ENCODE assay signal across 10 cellular contexts in genomic region chr2:9778012-9778411, GRCh38.
DNase-seq lines count a peak whose midpoint lies in the region; ATAC-seq, FAIRE-seq and TF ChIP-seq lines count a peak whose summit lies in the region.
"Had no signal": no experiment of that assay in that cellular context is flagged by ENCODE, and none has a peak within 500 bp of the region (broad histone marks: within the 10 kb centered on the region; RNA-seq: fewer than 3 reads in every experiment).

No MANE protein-coding gene starts in this region.

- TF ChIP-seq CTCF in GM12878 (IDR thresholded peaks at IDR 0.05 in 2 of 3, conservative IDR thresholded peaks at IDR 0.05 in 1 of 3; ENCODE audit: control insufficient read depth in 2 of 3, extremely low read depth in 1 of 3, insufficient read depth in 1 of 3, low read depth in 3 of 3, low read length in 3 of 3) = peak; percentile 29 to 51 (median 49); a peak in 4 of 6 replicates
- TF ChIP-seq CTCF in uterus (IDR thresholded peaks at IDR 0.05) = no peak

- H2AFZ ChIP-seq in GM12878 (ENCODE audit: control insufficient read depth, low read depth, low read length) = no peak overlapping the region

- peaks cover 2 to 7% (median 2%) of the 10 kb centered on the region in 3 donors for H3K27me3 Mint-ChIP-seq in immature natural killer cell (ENCODE audit: low read depth in 3 of 3)

- ATAC-seq in GM12878 = peak; percentile 72

- RAD21 ChIA-PET in GM12878 (lab: Charles Lee; ENCODE audit: unreplicated experiment) = interaction anchor here (0.6 to 1.5 kb wide), 5 partner anchors 8 to 655 kb away, joined by 3 to 4 read pairs (median 3); no protein-coding TSS in a partner anchor

- no peaks in the 10 kb centered on the region for H3K36me3 ChIP-seq in GM12878 (ENCODE audit: control insufficient read depth in 2 of 2, insufficient read depth in 2 of 2, low read length in 1 of 2)
- H3K36me3 ChIP-seq in uterus = no peaks in the 10 kb centered on the region

- 71% methylated on average over 9 of the region's 9 CpGs for WGBS in GM12878 (ENCODE audit: insufficient coverage, insufficient replicate concordance, low lambda C conversion rate, missing lambda C conversion rate)

- no peaks in the 10 kb centered on the region for H4K20me1 ChIP-seq in GM12878 (ENCODE audit: control insufficient read depth, insufficient read depth)

- peak overlapping the region in 2 of 5 donors; percentile 18 to 30 for H3K4me3 Mint-ChIP-seq in immature natural killer cell
- H3K4me3 Mint-ChIP-seq: activated naive CD8-positive, alpha-beta T cell treated with anti-CD3 and anti-CD28 coated beads, Interleukin-2, amount 10 ng/mL, durations not matched to agents 7 days and 5 days had no signal

- no peak for TF ChIP-seq RAD21 in GM12878 (IDR thresholded peaks at IDR 0.05; ENCODE audit: insufficient read depth, low read depth, low read length)

- H3K79me2 ChIP-seq in GM12878 (ENCODE audit: control insufficient read depth, insufficient read depth, low read length) = no peaks in the 10 kb centered on the region

- no peaks in the 10 kb centered on the region for H3K36me3 Mint-ChIP-seq in immature natural killer cell
- H3K36me3 Mint-ChIP-seq: activated naive CD8-positive, alpha-beta T cell treated with anti-CD3 and anti-CD28 coated beads, Interleukin-2, amount 10 ng/mL, durations not matched to agents 7 days and 5 days had no signal

- H3K27ac ChIP-seq in GM12878 (ENCODE audit: control insufficient read depth, insufficient read depth) = no peak overlapping the region
- no peak overlapping the region for H3K27ac ChIP-seq in uterus

- BruUV-seq in GM12878 (replicated peaks; lab: Mats Ljungman, UMichigan) = no TSS peak

- POLR2A ChIA-PET in GM12878 (lab: Charles Lee) = no interaction called here

- peak; percentile 19 for DNase-seq in ELR (ENCODE audit: low read depth)
- DNase-seq in HTR-8/SVneo (ENCODE audit: insufficient read length, low spot score) = peak; percentile 51
- DNase-seq in GM12878 (ENCODE audit: low read depth, low spot score) = no peak
- DNase-seq in myocyte (ENCODE audit: low read depth) = peak; percentile 37
- DNase-seq in uterus = no peak
- no peak for DNase-seq in immature natural killer cell
- no peak for DNase-seq in HK-2 (ENCODE audit: unreplicated experiment)
- no peak for DNase-seq in cerebellar cortex (ENCODE audit: low spot score)
- DNase-seq: activated naive CD8-positive, alpha-beta T cell treated with anti-CD3 and anti-CD28 coated beads, Interleukin-2, amount 10 ng/mL, durations not matched to agents 7 days and 5 days had no signal

- no peaks in the 10 kb centered on the region; a peak in 1 of 4 replicates for H3K27me3 ChIP-seq in GM12878 (replicated peaks in 1 of 2; ENCODE audit: control insufficient read depth in 2 of 2, insufficient read depth in 2 of 2, low read length in 1 of 2)
- no peaks in the 10 kb centered on the region for H3K27me3 ChIP-seq in uterus

- TF ChIP-seq POLR2A in GM12878 (IDR thresholded peaks at IDR 0.05; ENCODE audit: low read depth, low read length) (no peak), uterus (IDR thresholded peaks at IDR 0.05) (no peak)

- H3K4me3 ChIP-seq in GM12878 = no peak overlapping the region
- H3K4me3 ChIP-seq in uterus = no peak overlapping the region
- H3K4me3 ChIP-seq: lung had no signal

- H3K4me1 Mint-ChIP-seq in immature natural killer cell = peaks cover 36 to 46% of the 10 kb centered on the region in 2 donors

- H3K9me3 Mint-ChIP-seq in immature natural killer cell = no peaks in the 10 kb centered on the region
- H3K9me3 Mint-ChIP-seq: activated naive CD8-positive, alpha-beta T cell treated with anti-CD3 and anti-CD28 coated beads, Interleukin-2, amount 10 ng/mL, durations not matched to agents 7 days and 5 days had no signal

- H3K27ac Mint-ChIP-seq in immature natural killer cell = no peak overlapping the region

- H3K9me3 ChIP-seq in GM12878 (replicated peaks; ENCODE audit: control insufficient read depth, insufficient read depth, low read length) (no peaks in the 10 kb centered on the region), uterus (no peaks in the 10 kb centered on the region)

- in situ Hi-C loops in GM12878 (cut with MboI) = no loop called here

- no peak overlapping the region for H3K9ac ChIP-seq in GM12878 (ENCODE audit: control insufficient read depth, insufficient read depth, low read length)

- intact Hi-C loops in GM12878 (cut with micrococcal nuclease; ENCODE audit: unreplicated experiment) (no loop called here), uterus (cut with DNase I; ENCODE audit: low total_unique reads) (no loop called here)

- no peak for TF ChIP-seq EP300 in GM12878 (IDR thresholded peaks at IDR 0.05; ENCODE audit: borderline replicate concordance in 1 of 2, control insufficient read depth in 1 of 2, low read depth in 2 of 2, low read length in 2 of 2)

- peak; percentile 33 for FAIRE-seq in HTR-8/SVneo (lab: Jason Lieb, UNC)
- no peak for FAIRE-seq in GM12878 (lab: Jason Lieb, UNC)

- CTCF ChIA-PET in GM12878 (lab: Yijun Ruan, JAX) = interaction anchor here (1.0 to 1.5 kb wide), 2 partner anchors 8 to 270 kb away, joined by 4 to 5 read pairs; no protein-coding TSS in a partner anchor

- H3K4me1 ChIP-seq in GM12878 (ENCODE audit: control insufficient read depth, insufficient read depth, low read length) (peaks cover 8% of the 10 kb centered on the region), uterus (no peaks in the 10 kb centered on the region)

- H3K4me2 ChIP-seq in GM12878 (ENCODE audit: control insufficient read depth, insufficient read depth) = no peak overlapping the region

- SMC1A ChIA-PET in GM12878 (lab: Charles Lee; ENCODE audit: uncharacterized antibody, unreplicated experiment) = interaction anchor here (1.3 kb wide), 1 partner anchor 269 kb away, joined by 3 read pairs; no protein-coding TSS in a partner anchor

TF ChIP-seq in GM12878, 131 proteins besides CTCF, POLR2A, EP300 and RAD21:
- peak in 1 of 2 experiments; percentile 50; a peak in 1 of 4 replicates for TF ChIP-seq BHLHE40 (IDR thresholded peaks at IDR 0.05; ENCODE audit: borderline replicate concordance in 1 of 2, low read depth in 2 of 2, low read length in 1 of 2)
- no peak for TF ChIP-seq E4F1 (IDR thresholded peaks at IDR 0.05; ENCODE audit: borderline replicate concordance, partially characterized antibody)

Comparison
In these comparisons a context has a peak if more than half of its experiments do, and no peak if none do; other contexts are left out.
1. DNase-seq: peak in ELR (single experiment), HTR-8/SVneo (single experiment) and myocyte (single experiment); none in GM12878 (single experiment), uterus (0 of 2), immature natural killer cell (0 of 3), HK-2 (single experiment) and cerebellar cortex (single experiment).
2. CTCF ChIP-seq: peak in GM12878 (3 of 3); none in uterus (0 of 4).